1 cellular context compared by ENCODE assay signal in the genomic region with DNA sequence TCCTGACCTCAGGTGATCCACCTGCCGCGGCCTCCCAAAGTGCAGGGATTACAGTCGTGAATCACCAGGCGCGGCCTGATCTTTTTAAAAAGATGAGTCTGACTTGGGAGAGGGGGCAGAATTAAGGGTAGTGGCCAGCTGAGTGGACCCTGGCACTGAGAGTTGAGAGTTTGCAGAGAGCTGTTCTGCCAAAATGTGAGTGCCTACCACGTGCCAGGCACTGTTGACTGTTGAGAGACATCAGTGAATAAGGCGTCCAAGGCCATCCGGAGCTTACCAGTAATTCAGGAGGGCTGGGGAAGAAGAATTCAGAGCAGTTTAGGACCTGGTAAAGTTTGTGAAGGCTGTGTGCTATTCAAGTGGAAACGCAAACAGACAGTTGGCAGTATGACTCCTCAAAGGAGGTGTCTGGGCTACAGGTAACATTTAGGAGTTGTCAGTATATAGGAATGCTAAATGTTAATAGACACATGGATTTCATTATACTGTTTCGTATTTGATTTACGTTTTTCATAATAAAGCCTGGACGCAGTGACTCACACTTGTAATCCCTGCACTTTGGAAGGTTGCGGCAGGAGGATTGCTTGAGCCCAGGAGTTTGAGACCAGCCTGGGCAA.
TF ChIP-seq lines count a peak whose summit lies in the region.

No MANE protein-coding gene starts in this region.

TF ChIP-seq in GM23338, 12 proteins besides CTCF, POLR2A, EP300 and RAD21 (continued from another document):
- TF ChIP-seq, protein P1, sequence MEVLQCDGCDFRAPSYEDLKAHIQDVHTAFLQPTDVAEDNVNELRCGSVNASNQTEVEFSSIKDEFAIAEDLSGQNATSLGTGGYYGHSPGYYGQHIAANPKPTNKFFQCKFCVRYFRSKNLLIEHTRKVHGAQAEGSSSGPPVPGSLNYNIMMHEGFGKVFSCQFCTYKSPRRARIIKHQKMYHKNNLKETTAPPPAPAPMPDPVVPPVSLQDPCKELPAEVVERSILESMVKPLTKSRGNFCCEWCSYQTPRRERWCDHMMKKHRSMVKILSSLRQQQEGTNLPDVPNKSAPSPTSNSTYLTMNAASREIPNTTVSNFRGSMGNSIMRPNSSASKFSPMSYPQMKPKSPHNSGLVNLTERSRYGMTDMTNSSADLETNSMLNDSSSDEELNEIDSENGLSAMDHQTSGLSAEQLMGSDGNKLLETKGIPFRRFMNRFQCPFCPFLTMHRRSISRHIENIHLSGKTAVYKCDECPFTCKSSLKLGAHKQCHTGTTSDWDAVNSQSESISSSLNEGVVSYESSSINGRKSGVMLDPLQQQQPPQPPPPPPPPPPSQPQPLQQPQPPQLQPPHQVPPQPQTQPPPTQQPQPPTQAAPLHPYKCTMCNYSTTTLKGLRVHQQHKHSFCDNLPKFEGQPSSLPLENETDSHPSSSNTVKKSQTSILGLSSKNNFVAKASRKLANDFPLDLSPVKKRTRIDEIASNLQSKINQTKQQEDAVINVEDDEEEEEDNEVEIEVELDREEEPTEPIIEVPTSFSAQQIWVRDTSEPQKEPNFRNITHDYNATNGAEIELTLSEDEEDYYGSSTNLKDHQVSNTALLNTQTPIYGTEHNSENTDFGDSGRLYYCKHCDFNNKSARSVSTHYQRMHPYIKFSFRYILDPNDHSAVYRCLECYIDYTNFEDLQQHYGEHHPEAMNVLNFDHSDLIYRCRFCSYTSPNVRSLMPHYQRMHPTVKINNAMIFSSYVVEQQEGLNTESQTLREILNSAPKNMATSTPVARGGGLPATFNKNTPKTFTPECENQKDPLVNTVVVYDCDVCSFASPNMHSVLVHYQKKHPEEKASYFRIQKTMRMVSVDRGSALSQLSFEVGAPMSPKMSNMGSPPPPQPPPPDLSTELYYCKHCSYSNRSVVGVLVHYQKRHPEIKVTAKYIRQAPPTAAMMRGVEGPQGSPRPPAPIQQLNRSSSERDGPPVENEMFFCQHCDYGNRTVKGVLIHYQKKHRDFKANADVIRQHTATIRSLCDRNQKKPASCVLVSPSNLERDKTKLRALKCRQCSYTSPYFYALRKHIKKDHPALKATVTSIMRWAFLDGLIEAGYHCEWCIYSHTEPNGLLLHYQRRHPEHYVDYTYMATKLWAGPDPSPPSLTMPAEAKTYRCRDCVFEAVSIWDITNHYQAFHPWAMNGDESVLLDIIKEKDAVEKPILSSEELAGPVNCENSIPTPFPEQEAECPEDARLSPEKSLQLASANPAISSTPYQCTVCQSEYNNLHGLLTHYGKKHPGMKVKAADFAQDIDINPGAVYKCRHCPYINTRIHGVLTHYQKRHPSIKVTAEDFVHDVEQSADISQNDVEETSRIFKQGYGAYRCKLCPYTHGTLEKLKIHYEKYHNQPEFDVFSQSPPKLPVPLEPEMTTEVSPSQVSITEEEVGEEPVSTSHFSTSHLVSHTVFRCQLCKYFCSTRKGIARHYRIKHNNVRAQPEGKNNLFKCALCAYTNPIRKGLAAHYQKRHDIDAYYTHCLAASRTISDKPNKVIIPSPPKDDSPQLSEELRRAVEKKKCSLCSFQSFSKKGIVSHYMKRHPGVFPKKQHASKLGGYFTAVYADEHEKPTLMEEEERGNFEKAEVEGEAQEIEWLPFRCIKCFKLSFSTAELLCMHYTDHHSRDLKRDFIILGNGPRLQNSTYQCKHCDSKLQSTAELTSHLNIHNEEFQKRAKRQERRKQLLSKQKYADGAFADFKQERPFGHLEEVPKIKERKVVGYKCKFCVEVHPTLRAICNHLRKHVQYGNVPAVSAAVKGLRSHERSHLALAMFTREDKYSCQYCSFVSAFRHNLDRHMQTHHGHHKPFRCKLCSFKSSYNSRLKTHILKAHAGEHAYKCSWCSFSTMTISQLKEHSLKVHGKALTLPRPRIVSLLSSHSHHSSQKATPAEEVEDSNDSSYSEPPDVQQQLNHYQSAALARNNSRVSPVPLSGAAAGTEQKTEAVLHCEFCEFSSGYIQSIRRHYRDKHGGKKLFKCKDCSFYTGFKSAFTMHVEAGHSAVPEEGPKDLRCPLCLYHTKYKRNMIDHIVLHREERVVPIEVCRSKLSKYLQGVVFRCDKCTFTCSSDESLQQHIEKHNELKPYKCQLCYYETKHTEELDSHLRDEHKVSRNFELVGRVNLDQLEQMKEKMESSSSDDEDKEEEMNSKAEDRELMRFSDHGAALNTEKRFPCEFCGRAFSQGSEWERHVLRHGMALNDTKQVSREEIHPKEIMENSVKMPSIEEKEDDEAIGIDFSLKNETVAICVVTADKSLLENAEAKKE (CRISPR knock-in tag; IDR thresholded peaks at IDR 0.05): no peak
- no peak for TF ChIP-seq EZH2 (IDR thresholded peaks at IDR 0.05; ENCODE audit: low read depth, unreplicated experiment)
